ENCODE assay signal across 20 cellular contexts in the genomic region with DNA sequence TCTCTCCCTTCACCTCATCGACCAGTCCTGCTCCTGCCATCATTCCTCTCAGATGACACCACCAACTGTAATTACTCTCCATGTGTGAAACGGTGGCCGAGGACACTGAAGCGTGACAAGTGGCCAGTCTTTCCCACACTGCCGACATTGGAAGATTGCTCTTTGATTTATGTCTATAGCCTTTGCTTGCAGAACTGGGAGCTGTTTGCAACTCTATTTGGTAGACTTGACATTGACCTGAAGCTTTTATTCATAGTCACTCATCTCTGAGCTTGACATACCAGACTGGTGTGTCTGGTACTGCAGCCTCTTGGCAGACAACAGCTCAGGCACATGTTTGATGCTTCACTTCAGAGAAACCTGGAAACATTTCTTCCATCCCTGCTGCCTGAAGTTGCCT.
DNase-seq lines count a peak whose midpoint lies in the region; ATAC-seq lines count a peak whose summit lies in the region.
"Had no signal": no experiment of that assay in that cellular context is flagged by ENCODE, and none has a peak within 500 bp of the region (broad histone marks: within the 10 kb centered on the region; RNA-seq: fewer than 3 reads in every experiment).

No MANE protein-coding gene starts in this region.

- no peak overlapping the region for H3K4me3 Mint-ChIP-seq in immature natural killer cell
- H3K4me3 Mint-ChIP-seq: stimulated activated naive B cell treated with anti-CD40 and anti-IgM and Interleukin-4, amounts not matched to agents 10 μg/mL and 1 μg/mL and 100 μg/mL, for 72 hours had no signal

- H2BK5ac ChIP-seq in mesendoderm (ENCODE audit: low read length): no peak overlapping the region

- no peak overlapping the region for H3K56ac ChIP-seq in mesendoderm (ENCODE audit: low read length)

- no CpG with 5 or more reads among the region's 5 CpGs for WGBS in mesendoderm (ENCODE audit: extremely low coverage, insufficient coverage, low lambda C conversion rate)

- no peak overlapping the region for H3K18ac ChIP-seq in mesendoderm (ENCODE audit: low read length)

- H4K5ac ChIP-seq in mesendoderm (ENCODE audit: low read length): no peak overlapping the region

- no peaks in the 10 kb centered on the region for H3K36me3 Mint-ChIP-seq in immature natural killer cell
- H3K36me3 Mint-ChIP-seq: stimulated activated naive B cell treated with anti-CD40 and anti-IgM and Interleukin-4, amounts not matched to agents 10 μg/mL and 1 μg/mL and 100 μg/mL, for 72 hours had no signal

- H3K4me1 ChIP-seq in mesendoderm (ENCODE audit: control insufficient read depth, low read depth, low read length): no peaks in the 10 kb centered on the region
- H3K4me1 ChIP-seq: BLaER1, colonic mucosa, esophagus muscularis mucosa, lower lobe of right lung, upper lobe of right lung had no signal

- no peak overlapping the region for H3K27ac ChIP-seq in mesendoderm (ENCODE audit: low read depth, low read length)
- H3K27ac ChIP-seq: BLaER1, colonic mucosa, esophagus muscularis mucosa, lower lobe of right lung, PC-9, sigmoid colon, upper lobe of right lung had no signal

- ATAC-seq in HG02678 (IDR thresholded peaks at IDR 0.05; ENCODE audit: unreplicated experiment) (no peak), GM18868 (IDR thresholded peaks at IDR 0.05; ENCODE audit: unreplicated experiment) (no peak)
- ATAC-seq: lower lobe of right lung; stimulated activated naive B cell treated with anti-CD40 and anti-IgM and Interleukin-4, amounts not matched to agents 10 μg/mL and 1 μg/mL and 100 μg/mL, for 72 hours; upper lobe of right lung had no signal

- H2BK120ac ChIP-seq in mesendoderm (ENCODE audit: low read depth, low read length): peak overlapping the region; percentile 6

- H3K4me1 Mint-ChIP-seq in immature natural killer cell: no peaks in the 10 kb centered on the region
- H3K4me1 Mint-ChIP-seq: stimulated activated naive B cell treated with anti-CD40 and anti-IgM and Interleukin-4, amounts not matched to agents 10 μg/mL and 1 μg/mL and 100 μg/mL, for 72 hours had no signal

- H3K27me3 ChIP-seq in mesendoderm (ENCODE audit: insufficient read depth, low read length, poor library complexity): no peaks in the 10 kb centered on the region
- H3K27me3 ChIP-seq: BLaER1, colonic mucosa, esophagus muscularis mucosa, sigmoid colon, upper lobe of right lung had no signal

- no peak overlapping the region for H2AK5ac ChIP-seq in mesendoderm (ENCODE audit: low read length)

- H3K27me3 Mint-ChIP-seq in immature natural killer cell (ENCODE audit: low read depth in 3 of 3): peaks cover 0 to 3% (median 3%) of the 10 kb centered on the region in 3 donors

- no peaks in the 10 kb centered on the region for H3K79me2 ChIP-seq in mesendoderm (ENCODE audit: control insufficient read depth, insufficient read depth, low read length)

- no peak overlapping the region for H3K23ac ChIP-seq in mesendoderm (ENCODE audit: low read length)

- H3K4me3 ChIP-seq in mesendoderm (ENCODE audit: low read length): no peak overlapping the region
- H3K4me3 ChIP-seq: BLaER1, colonic mucosa, esophagus muscularis mucosa, lower lobe of right lung, PC-9, sigmoid colon, upper lobe of right lung had no signal

- peak; percentile 85 for DNase-seq in DMS153 (lab: John Stamatoyannopoulos, UW)
- DNase-seq in NCI-H187 (lab: John Stamatoyannopoulos, UW): peak; percentile 24 to 78
- DNase-seq in SK-N-DZ (ENCODE audit: low spot score): peak; percentile 52
- DNase-seq in mesendoderm: peak; percentile 31
- no peak for DNase-seq in globus pallidus (ENCODE audit: low spot score)
- DNase-seq in immature natural killer cell: no peak
- DNase-seq: amniotic stem cell; colonic mucosa; hypothalamus; KG1; lower lobe of right lung; PC-9; sigmoid colon; stimulated activated naive B cell treated with anti-CD40 and anti-IgM and Interleukin-4, amounts not matched to agents 10 μg/mL and 1 μg/mL and 100 μg/mL, for 72 hours; T-helper 2 cell; upper lobe of right lung had no signal

- no peaks in the 10 kb centered on the region for H3K36me3 ChIP-seq in mesendoderm (ENCODE audit: control insufficient read depth, insufficient read depth, low read length)
- H3K36me3 ChIP-seq: BLaER1, colonic mucosa, esophagus muscularis mucosa, lower lobe of right lung, sigmoid colon, upper lobe of right lung had no signal

- H3K4me2 ChIP-seq in mesendoderm (ENCODE audit: low read length): no peak overlapping the region
- H3K4me2 ChIP-seq: BLaER1, PC-9 had no signal

- no peak overlapping the region for H4K8ac ChIP-seq in mesendoderm (ENCODE audit: low read depth, low read length)

- no peak overlapping the region for H3K27ac Mint-ChIP-seq in immature natural killer cell
- H3K27ac Mint-ChIP-seq: stimulated activated naive B cell treated with anti-CD40 and anti-IgM and Interleukin-4, amounts not matched to agents 10 μg/mL and 1 μg/mL and 100 μg/mL, for 72 hours had no signal

- peaks cover 0 to 4% (median 0%) of the 10 kb centered on the region in 6 donors for H3K9me3 Mint-ChIP-seq in immature natural killer cell

- no peak overlapping the region for H3K9ac ChIP-seq in mesendoderm (ENCODE audit: low read length)
- H3K9ac ChIP-seq: BLaER1 had no signal

- no peaks in the 10 kb centered on the region for H3K79me1 ChIP-seq in mesendoderm (ENCODE audit: low read length)

- no peak overlapping the region for H3K4ac ChIP-seq in mesendoderm (ENCODE audit: low read depth, low read length)

- H2BK15ac ChIP-seq in mesendoderm (replicated peaks; ENCODE audit: low read depth): no peak overlapping the region

Comparison
In these comparisons a context has a peak if more than half of its experiments do, and no peak if none do; other contexts are left out.
1. DNase-seq: peak in DMS153 (single experiment), NCI-H187 (2 of 2), SK-N-DZ (single experiment) and mesendoderm (single experiment); none in globus pallidus (single experiment) and immature natural killer cell (0 of 3).